22 cellular contexts compared by ENCODE assay signal in genomic region chr4:2593003-2593402, GRCh38. TPM values are rescaled to one million over a fixed set of nuclear protein-coding genes. Genes with fewer than 3 reads are reported as not detected.
DNase-seq lines count a peak whose midpoint lies in the region; ATAC-seq and FAIRE-seq lines count a peak whose summit lies in the region.
"Had no signal": no experiment of that assay in that cellular context is flagged by ENCODE, and none has a peak within 500 bp of the region (broad histone marks: within the 10 kb centered on the region; RNA-seq: fewer than 3 reads in every experiment).

No MANE protein-coding gene starts in this region.

- H3K4me1 Mint-ChIP-seq in activated CD4-positive, alpha-beta T cell treated with anti-CD3 and anti-CD28 coated beads, Interleukin-2, amount 10 ng/mL, durations not matched to agents 24 days and 14 days, result peaks cover 41% of the 10 kb centered on the region
- peaks cover 63% of the 10 kb centered on the region for H3K4me1 Mint-ChIP-seq in T-helper 17 cell
- peaks cover 64% of the 10 kb centered on the region for H3K4me1 Mint-ChIP-seq in stimulated activated effector memory CD8-positive, alpha-beta T cell treated with anti-CD3 and anti-CD28 coated beads, Interleukin-12 subunit alpha, Interleukin-12 subunit beta, amount 100 ng/mL, for 72 hours

- H3K4me3 ChIP-seq in iPS-20b (ENCODE audit: low read length) (no peak overlapping the region), SJCRH30 (no peak overlapping the region)
- H3K4me3 ChIP-seq: breast epithelium, hepatocyte, skin epidermis, transverse colon had no signal

- peaks cover 13% of the 10 kb centered on the region for H3K36me3 Mint-ChIP-seq in activated CD4-positive, alpha-beta T cell treated with anti-CD3 and anti-CD28 coated beads, Interleukin-2, amount 10 ng/mL, durations not matched to agents 24 days and 14 days (ENCODE audit: low read depth)
- H3K36me3 Mint-ChIP-seq in T-helper 17 cell (ENCODE audit: low read depth), result peaks cover 4% of the 10 kb centered on the region
- H3K36me3 Mint-ChIP-seq in stimulated activated effector memory CD8-positive, alpha-beta T cell treated with anti-CD3 and anti-CD28 coated beads, Interleukin-12 subunit alpha, Interleukin-12 subunit beta, amount 100 ng/mL, for 72 hours, result peaks cover 20% of the 10 kb centered on the region

- no peak overlapping the region for H3K4me3 Mint-ChIP-seq in activated CD4-positive, alpha-beta T cell treated with anti-CD3 and anti-CD28 coated beads, Interleukin-2, amount 10 ng/mL, durations not matched to agents 24 days and 14 days
- H3K4me3 Mint-ChIP-seq in T-helper 17 cell, result peak overlapping the region; percentile 61
- H3K4me3 Mint-ChIP-seq in stimulated activated effector memory CD8-positive, alpha-beta T cell treated with anti-CD3 and anti-CD28 coated beads, Interleukin-12 subunit alpha, Interleukin-12 subunit beta, amount 100 ng/mL, for 72 hours, result no peak overlapping the region
- H3K4me3 Mint-ChIP-seq: T-helper 1 cell treated with Interleukin-12 subunit alpha and Interleukin-12 subunit beta and Interleukin-4 antibody, amounts not matched to agents 30 μg/mL and 1 μg/mL, for 36 hours had no signal

- H3K4me1 ChIP-seq in iPS-20b (ENCODE audit: insufficient read depth, low read length) (peaks cover 48% of the 10 kb centered on the region), SJCRH30 (no peaks in the 10 kb centered on the region)
- H3K4me1 ChIP-seq: parathyroid adenoma had no signal

- H3K9ac ChIP-seq in iPS-20b (ENCODE audit: low read depth, low read length), result peak overlapping the region; percentile 15; the same call in 1 of the 2 replicates
- H3K9ac ChIP-seq: parathyroid adenoma had no signal

- H3K27ac ChIP-seq in iPS-20b (ENCODE audit: low read length), result no peak overlapping the region
- no peak overlapping the region for H3K27ac ChIP-seq in SJCRH30
- H3K27ac ChIP-seq: 22Rv1, C4-2B, hepatocyte, parathyroid adenoma, skin epidermis, transverse colon had no signal

- H3K9me3 ChIP-seq in T-helper 17 cell (ENCODE audit: control insufficient read depth, low read length, poor library complexity, severe bottlenecking) (no peaks in the 10 kb centered on the region), iPS-20b (ENCODE audit: insufficient read depth, low read depth, low read length) (no peaks in the 10 kb centered on the region), SJCRH30 (replicated peaks) (no peaks in the 10 kb centered on the region)
- H3K9me3 ChIP-seq: breast epithelium, transverse colon had no signal

- intact Hi-C loops in activated CD4-positive, alpha-beta T cell treated with anti-CD3 and anti-CD28 coated beads, Interleukin-2, amount 10 ng/mL, durations not matched to agents 24 days and 14 days (cut with micrococcal nuclease), result no loop called here

- no peak for DNase-seq in activated CD4-positive, alpha-beta T cell treated with anti-CD3 and anti-CD28 coated beads, Interleukin-2, amount 10 ng/mL, durations not matched to agents 24 days and 14 days
- DNase-seq in activated CD4-positive, alpha-beta T cell treated with anti-CD3 and anti-CD28 coated beads, Interleukin-2, amount 50 U/mL, for 48 hours, result no peak
- no peak for DNase-seq in T-helper 17 cell
- DNase-seq in stimulated activated effector memory CD8-positive, alpha-beta T cell treated with anti-CD3 and anti-CD28 coated beads, Interleukin-12 subunit alpha, Interleukin-12 subunit beta, amount 100 ng/mL, for 72 hours (ENCODE audit: low spot score in 2 of 2), result no peak
- DNase-seq in SHP77 (lab: John Stamatoyannopoulos, UW), result no peak
- no peak for DNase-seq in urothelium cell line (ENCODE audit: low spot score)
- DNase-seq in SJCRH30, result no peak
- DNase-seq: activated CD4-positive, alpha-beta T cell treated with anti-CD3 and anti-CD28 coated beads for 1 hour; activated CD8-positive, alpha-beta memory T cell treated with anti-CD3 and anti-CD28 coated beads, Interleukin-2, amount 50 U/mL, for 48 hours; effector CD4-positive, alpha-beta T cell; NCI-H1436 treated with DMSO at 0.1 percent for 48 hours; NCI-H226; transverse colon had no signal

- H3K27me3 Mint-ChIP-seq in activated CD4-positive, alpha-beta T cell treated with anti-CD3 and anti-CD28 coated beads, Interleukin-2, amount 10 ng/mL, durations not matched to agents 24 days and 14 days, result no peaks in the 10 kb centered on the region
- no peaks in the 10 kb centered on the region for H3K27me3 Mint-ChIP-seq in T-helper 17 cell

- FAIRE-seq in urothelium cell line (lab: Jason Lieb, UNC), result no peak

- no peak for ATAC-seq in T-helper 17 cell
- ATAC-seq in stimulated activated effector memory CD8-positive, alpha-beta T cell treated with anti-CD3 and anti-CD28 coated beads, Interleukin-12 subunit alpha, Interleukin-12 subunit beta, amount 100 ng/mL, for 72 hours, result peak; percentile 34

- peak overlapping the region; percentile 6 for H3K27ac Mint-ChIP-seq in activated CD4-positive, alpha-beta T cell treated with anti-CD3 and anti-CD28 coated beads, Interleukin-2, amount 10 ng/mL, durations not matched to agents 24 days and 14 days
- peak overlapping the region; percentile 70 for H3K27ac Mint-ChIP-seq in T-helper 17 cell
- peak overlapping the region; percentile 64 for H3K27ac Mint-ChIP-seq in stimulated activated effector memory CD8-positive, alpha-beta T cell treated with anti-CD3 and anti-CD28 coated beads, Interleukin-12 subunit alpha, Interleukin-12 subunit beta, amount 100 ng/mL, for 72 hours

- H3K27me3 ChIP-seq in iPS-20b (ENCODE audit: insufficient read depth, low read length) (no peaks in the 10 kb centered on the region), SJCRH30 (no peaks in the 10 kb centered on the region)
- H3K27me3 ChIP-seq: breast epithelium, hepatocyte, transverse colon had no signal

- H3K36me3 ChIP-seq in iPS-20b (ENCODE audit: insufficient read depth, low read depth, low read length) (0 out of 2 replicates have a peak, but pooled peaks cover 8% of the 10 kb centered on the region), SJCRH30 (0 out of 2 replicates have a peak, but pooled peaks cover 2% of the 10 kb centered on the region)
- H3K36me3 ChIP-seq: breast epithelium, transverse colon had no signal

- H3K9me3 Mint-ChIP-seq in activated CD4-positive, alpha-beta T cell treated with anti-CD3 and anti-CD28 coated beads, Interleukin-2, amount 10 ng/mL, durations not matched to agents 24 days and 14 days, result no peaks in the 10 kb centered on the region
- no peaks in the 10 kb centered on the region for H3K9me3 Mint-ChIP-seq in stimulated activated effector memory CD8-positive, alpha-beta T cell treated with anti-CD3 and anti-CD28 coated beads, Interleukin-12 subunit alpha, Interleukin-12 subunit beta, amount 100 ng/mL, for 72 hours
- H3K9me3 Mint-ChIP-seq: activated naive CD4-positive, alpha-beta T cell treated with anti-CD3 and anti-CD28 coated beads, Interleukin-2, amount 50 U/mL, for 72 hours; T-helper 1 cell treated with Interleukin-12 subunit alpha and Interleukin-12 subunit beta and Interleukin-4 antibody, amounts not matched to agents 30 μg/mL and 1 μg/mL, for 36 hours had no signal

RNA-seq across cellular contexts. Expression of gene FAM193A, which starts 56.6 kb away (rescaled TPM):
- total RNA-seq in activated CD4-positive, alpha-beta T cell treated with anti-CD3 and anti-CD28 coated beads, Interleukin-2, amount 10 ng/mL, durations not matched to agents 24 days and 14 days, result 29.5 and 30.1 TPM in 2 replicates
- total RNA-seq in T-helper 17 cell, result 10 to 100 TPM; 34.8 to 39.8 TPM
- 18.4 and 20.4 TPM in 2 replicates for total RNA-seq in SJCRH30 (2014; rRNA removed; shearing (Covaris generic))

Comparison
In these comparisons a context has a peak if more than half of its experiments do, and no peak if none do; other contexts are left out.
1. H3K27ac Mint-ChIP-seq: peak in every context shown above with its lines; median percentile 70 in T-helper 17 cell; 64 in stimulated activated effector memory CD8-positive, alpha-beta T cell treated with anti-CD3 and anti-CD28 coated beads, Interleukin-12 subunit alpha, Interleukin-12 subunit beta, amount 100 ng/mL, for 72 hours; 6 in activated CD4-positive, alpha-beta T cell treated with anti-CD3 and anti-CD28 coated beads, Interleukin-2, amount 10 ng/mL, durations not matched to agents 24 days and 14 days.